Comparison of ENCODE assay signal across 8 cellular contexts in the genomic region with DNA sequence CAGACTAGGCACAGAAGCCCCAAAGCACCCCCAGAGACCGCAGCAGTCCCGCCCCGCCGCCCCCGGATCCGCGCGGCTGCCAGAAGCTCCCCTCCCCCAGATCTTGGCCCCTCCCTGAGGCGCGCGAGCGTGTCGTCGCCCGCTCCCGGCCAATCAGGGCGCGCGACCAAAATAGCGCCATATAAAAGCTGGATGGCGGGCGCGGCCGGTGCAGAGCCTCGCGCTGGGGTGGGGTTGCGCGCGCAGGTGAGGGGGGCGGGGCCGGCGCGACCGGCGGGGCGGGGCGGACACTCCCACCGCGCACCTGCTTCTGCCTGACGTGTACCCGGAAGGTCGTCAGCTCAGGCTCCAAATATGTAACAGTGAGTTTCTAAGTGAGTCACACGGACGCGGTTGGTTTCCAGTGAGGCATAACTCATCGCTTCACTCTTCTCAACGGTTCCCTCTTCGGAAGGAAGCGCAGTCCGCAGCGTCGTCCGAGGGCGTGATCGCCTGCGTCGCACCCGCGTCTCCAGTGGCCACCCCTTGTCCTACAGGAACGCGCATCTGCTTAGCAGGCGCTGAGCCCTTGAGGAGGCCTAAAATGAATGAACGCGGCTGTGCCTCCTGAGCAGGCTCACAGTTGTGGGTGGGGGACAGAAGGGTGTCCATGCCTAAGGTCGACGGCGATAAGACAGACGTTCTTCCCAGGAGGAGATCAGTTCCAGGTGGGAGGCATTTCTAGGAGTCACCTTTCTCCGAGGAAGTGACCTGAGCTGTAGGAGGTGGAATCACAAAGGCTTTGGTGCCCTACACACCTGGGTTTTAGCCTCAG. TPM values are rescaled to one million over a fixed set of nuclear protein-coding genes. Genes with fewer than 3 reads are reported as not detected.
DNase-seq lines count a peak whose midpoint lies in the region; ATAC-seq lines count a peak whose summit lies in the region.

No MANE protein-coding gene starts in this region.

- H3K4me3 ChIP-seq in CD8-positive, alpha-beta memory T cell (ENCODE audit: low read length) = peak overlapping the region; percentile 79
- peak overlapping the region; percentile 52 for H3K4me3 ChIP-seq in ectodermal cell (ENCODE audit: insufficient read depth, low read depth, low read length)

- ATAC-seq in GM19395 (IDR thresholded peaks at IDR 0.05; ENCODE audit: unreplicated experiment) (peak; percentile 97), HG03520 (IDR thresholded peaks at IDR 0.05; ENCODE audit: unreplicated experiment) (peak; percentile 94)

- DNase-seq in CD8-positive, alpha-beta memory T cell = peak; percentile 95 to 99 (median 98)
- DNase-seq in NCI-H748 (lab: John Stamatoyannopoulos, UW; ENCODE audit: unreplicated experiment) (peak; percentile 98), medulla oblongata (ENCODE audit: extremely low spot score) (peak; percentile 67)
- DNase-seq in activated CD4-positive, alpha-beta memory T cell treated with anti-CD3 and anti-CD28 coated beads, Interleukin-2, amount 10 ng/mL, durations not matched to agents 7 days and 5 days = peak; percentile 96
- DNase-seq in stimulated activated CD4-positive, alpha-beta T cell treated with anti-CD3 and anti-CD28 coated beads, TNF-alpha, amount 100 ng/mL, for 48 hours (ENCODE audit: low read depth in 3 of 3) = peak; percentile 88 to 94 (median 92)

- H3K4me1 Mint-ChIP-seq in CD8-positive, alpha-beta memory T cell = peaks cover 23 to 46% (median 36%) of the 10 kb centered on the region in 3 donors
- peaks cover 33% of the 10 kb centered on the region for H3K4me1 Mint-ChIP-seq in activated CD4-positive, alpha-beta memory T cell treated with anti-CD3 and anti-CD28 coated beads, Interleukin-2, amount 10 ng/mL, durations not matched to agents 7 days and 5 days

- no peaks in the 10 kb centered on the region for H3K36me3 ChIP-seq in CD8-positive, alpha-beta memory T cell (ENCODE audit: insufficient read depth, low read length)
- H3K36me3 ChIP-seq in ectodermal cell (ENCODE audit: control insufficient read depth, insufficient read depth, low read length) = no peaks in the 10 kb centered on the region

- POLR2A ChIA-PET in CD8-positive, alpha-beta memory T cell (lab: Charles Lee) = interaction anchor here (0.6 to 4.4 kb wide), 32 partner anchors 11 to 237 kb away, joined by 3 to 186 read pairs (median 7); a partner anchor contains a TSS
- POLR2A ChIA-PET in activated CD4-positive, alpha-beta memory T cell treated with anti-CD3 and anti-CD28 coated beads, Interleukin-2, amount 10 ng/mL, durations not matched to agents 7 days and 5 days (lab: Charles Lee) = interaction anchor here (0.7 to 7.0 kb wide), 40 partner anchors 9 to 888 kb away, joined by 3 to 227 read pairs (median 6); a partner anchor contains a TSS

- CTCF ChIA-PET in CD8-positive, alpha-beta memory T cell (lab: Charles Lee) = interaction anchor here (0.7 to 3.9 kb wide), 28 partner anchors 9 to 240 kb away, joined by 3 to 43 read pairs (median 4); a partner anchor contains a TSS
- CTCF ChIA-PET in activated CD4-positive, alpha-beta memory T cell treated with anti-CD3 and anti-CD28 coated beads, Interleukin-2, amount 10 ng/mL, durations not matched to agents 7 days and 5 days (lab: Charles Lee) = interaction anchor here (0.6 to 5.4 kb wide), 22 partner anchors 9 to 265 kb away, joined by 3 to 62 read pairs (median 4); a partner anchor contains a TSS

- H3K27ac Mint-ChIP-seq in CD8-positive, alpha-beta memory T cell = peak overlapping the region; percentile 96 to 100 (median 99)
- H3K27ac Mint-ChIP-seq in activated CD4-positive, alpha-beta memory T cell treated with anti-CD3 and anti-CD28 coated beads, Interleukin-2, amount 10 ng/mL, durations not matched to agents 7 days and 5 days = peak overlapping the region; percentile 96

- H3K27me3 ChIP-seq in CD8-positive, alpha-beta memory T cell (ENCODE audit: insufficient read depth, low read length, poor library complexity, severe bottlenecking) = no peaks in the 10 kb centered on the region
- peaks cover 7% of the 10 kb centered on the region for H3K27me3 ChIP-seq in ectodermal cell (ENCODE audit: control insufficient read depth, insufficient read depth, low read length, poor library complexity, severe bottlenecking)

- WGBS in ectodermal cell, 2 experiments = 9% methylated on average over 69 of the region's 69 CpGs

- no peaks in the 10 kb centered on the region for H3K9me3 Mint-ChIP-seq in CD8-positive, alpha-beta memory T cell
- no peaks in the 10 kb centered on the region for H3K9me3 Mint-ChIP-seq in activated CD4-positive, alpha-beta memory T cell treated with anti-CD3 and anti-CD28 coated beads, Interleukin-2, amount 10 ng/mL, durations not matched to agents 7 days and 5 days

- no peaks in the 10 kb centered on the region for H3K9me3 ChIP-seq in CD8-positive, alpha-beta memory T cell (ENCODE audit: low read length)
- H3K9me3 ChIP-seq in ectodermal cell (ENCODE audit: control insufficient read depth, low read length) = no peaks in the 10 kb centered on the region

- peak overlapping the region; percentile 98 for H3K27ac ChIP-seq in CD8-positive, alpha-beta memory T cell (ENCODE audit: low read depth, low read length)
- peak overlapping the region; percentile 56 for H3K27ac ChIP-seq in ectodermal cell (ENCODE audit: insufficient read depth, low read depth, low read length, poor library complexity, severe bottlenecking)

- peaks cover 0 to 4% of the 10 kb centered on the region in 2 donors for H3K27me3 Mint-ChIP-seq in CD8-positive, alpha-beta memory T cell
- H3K27me3 Mint-ChIP-seq in activated CD4-positive, alpha-beta memory T cell treated with anti-CD3 and anti-CD28 coated beads, Interleukin-2, amount 10 ng/mL, durations not matched to agents 7 days and 5 days = peaks cover 20% of the 10 kb centered on the region

- H3K36me3 Mint-ChIP-seq in CD8-positive, alpha-beta memory T cell = peaks cover 0 to 4% (median 0%) of the 10 kb centered on the region in 3 donors
- H3K36me3 Mint-ChIP-seq in activated CD4-positive, alpha-beta memory T cell treated with anti-CD3 and anti-CD28 coated beads, Interleukin-2, amount 10 ng/mL, durations not matched to agents 7 days and 5 days (ENCODE audit: low read depth) = peaks cover 2% of the 10 kb centered on the region

- peak overlapping the region; percentile 81 to 94 (median 89) for H3K4me3 Mint-ChIP-seq in CD8-positive, alpha-beta memory T cell
- H3K4me3 Mint-ChIP-seq in activated CD4-positive, alpha-beta memory T cell treated with anti-CD3 and anti-CD28 coated beads, Interleukin-2, amount 10 ng/mL, durations not matched to agents 7 days and 5 days = peak overlapping the region; percentile 73

- H3K4me1 ChIP-seq in CD8-positive, alpha-beta memory T cell (ENCODE audit: insufficient read depth, low read length) = peaks cover 20% of the 10 kb centered on the region
- no peaks in the 10 kb centered on the region for H3K4me1 ChIP-seq in ectodermal cell (ENCODE audit: control insufficient read depth, insufficient read depth, low read length)

RNA-seq across cellular contexts. Expression of a gene that starts 50.6 kb away (rescaled TPM):
- 100 to 1,000 TPM; 296 to 299 TPM for total RNA-seq in CD8-positive, alpha-beta memory T cell
- polyA plus RNA-seq in CD8-positive, alpha-beta memory T cell = 325 TPM
- 100 to 1,000 TPM; 225 to 228 TPM for total RNA-seq in activated CD4-positive, alpha-beta memory T cell treated with anti-CD3 and anti-CD28 coated beads, Interleukin-2, amount 10 ng/mL, durations not matched to agents 7 days and 5 days
- 65.9 TPM for polyA plus RNA-seq in ectodermal cell (2013, experiment 1 of 4)
- polyA plus RNA-seq in ectodermal cell (2013, experiment 2 of 4) = 67.9 TPM
- 57.2 TPM for polyA plus RNA-seq in ectodermal cell (2013, experiment 3 of 4)
- 57.9 TPM for polyA plus RNA-seq in ectodermal cell (2013, experiment 4 of 4)

Comparison
In these comparisons a context has a peak if more than half of its experiments do, and no peak if none do; other contexts are left out.
1. Peak in every context shown above with its lines: DNase-seq, ATAC-seq, H3K4me3 ChIP-seq and H3K27ac ChIP-seq.